In genomic region chr6:159790947-159791598, GRCh38 we compare ENCODE assay signal across 8 cellular contexts. TPM values are rescaled to one million over a fixed set of nuclear protein-coding genes. Genes with fewer than 3 reads are reported as not detected.
A peak's percentile ranks its signal among the peaks of the same experiment; 100 is the strongest.
DNase-seq lines count a peak whose midpoint lies in the region; ATAC-seq and TF ChIP-seq lines count a peak whose summit lies in the region.

No MANE protein-coding gene starts in this region.

- peak overlapping the region; percentile 96 to 98 (median 97) for H3K4me3 Mint-ChIP-seq in nephron

- no TSS peak for BruUV-seq in PC-9 (replicated peaks; lab: Mats Ljungman, UMichigan)

- H3K36me3 Mint-ChIP-seq in nephron (ENCODE audit: low read depth), result peaks cover 45% of the 10 kb centered on the region

- H3K27ac ChIP-seq in PC-9, result peak overlapping the region; percentile 82

- peaks cover 73% of the 10 kb centered on the region for H3K79me2 ChIP-seq in PC-9 (ENCODE audit: low read depth)

- H3F3A ChIP-seq in PC-9 (ENCODE audit: insufficient read depth, low read depth), result peaks cover 15% of the 10 kb centered on the region

- peak overlapping the region; percentile 20 to 99 (median 97) for H3K27ac Mint-ChIP-seq in nephron

- H3K9me2 ChIP-seq in PC-9 (ENCODE audit: insufficient read depth), result no peaks in the 10 kb centered on the region

- TF ChIP-seq CTCF in PC-9 (conservative IDR thresholded peaks at IDR 0.05) (no peak), nephron (IDR thresholded peaks at IDR 0.05; ENCODE audit: unreplicated experiment in 3 of 3) (no peak)

- H3K9me3 ChIP-seq in PC-9 (ENCODE audit: insufficient read depth, low read depth), result no peaks in the 10 kb centered on the region

- ATAC-seq in HG03439 (IDR thresholded peaks at IDR 0.05; ENCODE audit: unreplicated experiment) (no peak), HG03025 (IDR thresholded peaks at IDR 0.05; ENCODE audit: low FRiP score, unreplicated experiment) (no peak)

- H3K4me2 ChIP-seq in PC-9, result peak overlapping the region; percentile 98

- peak overlapping the region; percentile 86 for H3K4me3 ChIP-seq in PC-9

- intact Hi-C loops in PC-9 (cut with micrococcal nuclease; ENCODE audit: unreplicated experiment), result loop anchor here (2.0 kb wide), 1 partner anchor 64 kb away; the partner anchor contains the start of gene WTAP

- no peaks in the 10 kb centered on the region for H3K9me3 Mint-ChIP-seq in nephron

- peaks cover 44% of the 10 kb centered on the region for H3K4me1 Mint-ChIP-seq in nephron

- CTCF ChIA-PET in PC-9 (lab: Charles Lee), result no interaction called here

- H4K20me1 ChIP-seq in PC-9 (ENCODE audit: insufficient read depth), result peaks cover 27% of the 10 kb centered on the region

- DNase-seq in SIG-M5 treated with dmso at 0.1 percent for 504 hours (lab: John Stamatoyannopoulos, UW; ENCODE audit: unreplicated experiment), result peak; percentile 42
- DNase-seq in SIG-M5 (lab: John Stamatoyannopoulos, UW), result no peak
- DNase-seq in PC-9, result no peak
- DNase-seq in effector CD8-positive, alpha-beta T cell (lab: John Stamatoyannopoulos, UW), result peak; percentile 16
- DNase-seq in HK-2 (ENCODE audit: unreplicated experiment), result no peak

- H3K36me3 ChIP-seq in PC-9 (ENCODE audit: low read depth), result peaks cover 19% of the 10 kb centered on the region

- peaks cover 25% of the 10 kb centered on the region for H3K4me1 ChIP-seq in PC-9 (replicated peaks; ENCODE audit: insufficient read depth)

- H2AFZ ChIP-seq in PC-9, result peak overlapping the region; percentile 93

- POLR2A ChIA-PET in PC-9 (lab: Charles Lee; ENCODE audit: unreplicated experiment), result interaction anchor here (0.6 kb wide), 1 partner anchor 73 kb away, joined by 8 read pairs; no protein-coding TSS in a partner anchor

- no peaks in the 10 kb centered on the region for H3K27me3 Mint-ChIP-seq in nephron (ENCODE audit: low read depth)

- no peaks in the 10 kb centered on the region for H3K27me3 ChIP-seq in PC-9 (ENCODE audit: insufficient read depth, low read depth)

RNA-seq across cellular contexts. Expression of gene MRPL18, which starts 0.8 kb away (rescaled TPM):
- total RNA-seq in PC-9 (2021), result 41.1 and 54.4 TPM in 2 replicates

RNA-seq across cellular contexts. Expression of gene TCP1, which starts 1.7 kb away (rescaled TPM):
- 159 and 166 TPM in 2 replicates for total RNA-seq in PC-9 (2021)

RNA-seq across cellular contexts. Expression of gene PNLDC1, which starts 9.0 kb away (rescaled TPM):
- 0.20 TPM in 1 of 2 replicates, not detected in the other for total RNA-seq in PC-9 (2021)

RNA-seq across cellular contexts. Expression of gene ACAT2, which starts 29.2 kb away (rescaled TPM):
- 48.5 and 71.0 TPM in 2 replicates for total RNA-seq in PC-9 (2021)

Comparison
In these comparisons a context has a peak if more than half of its experiments do, and no peak if none do; other contexts are left out.
1. DNase-seq: peak in SIG-M5 treated with dmso at 0.1 percent for 504 hours (single experiment) and effector CD8-positive, alpha-beta T cell (single experiment); none in SIG-M5 (single experiment), PC-9 (0 of 2) and HK-2 (single experiment).